Comparison of ENCODE assay signal across 23 cellular contexts in genomic region chr17:56300191-56300590, GRCh38.
"Had no signal": no experiment of that assay in that cellular context is flagged by ENCODE, and none has a peak within 500 bp of the region (broad histone marks: within the 10 kb centered on the region; RNA-seq: fewer than 3 reads in every experiment).

No MANE protein-coding gene starts in this region.

- H3K9me3 ChIP-seq: MG63, Peyer's patch, SJSA1 had no signal

- H3K4me2 ChIP-seq: KMS-11 had no signal

- H3K36me3 ChIP-seq: MG63, Peyer's patch, SJSA1 had no signal

- H3K4me3 ChIP-seq: K562, MG63, Peyer's patch, SJSA1, SK-N-MC had no signal

- H3K27me3 ChIP-seq: MG63, Peyer's patch, SJSA1 had no signal

- ATAC-seq: HepG2, K562, PC-3 had no signal

- H3K4me1 ChIP-seq: Peyer's patch had no signal

- DNase-seq: IMR-90, MG63, NCI-H1092, NCI-H1436, NCI-H187, NCI-H2029, NCI-H2081 treated with DMSO at 0.1 percent for 48 hours, NCI-H2171, NCI-H226, NCI-H446, NCI-H510A, NCI-H524 treated with DMSO at 0.1 percent for 48 hours, NCI-H69, NCI-H774, PC-3, Peyer's patch, Right ventricle myocardium superior, SIG-M5 had no signal

- H3K27ac ChIP-seq: KMS-11, Peyer's patch, SJSA1, SK-N-MC had no signal

- H3K9ac ChIP-seq: KMS-11 had no signal
